ENCODE assay signal across 10 cellular contexts in the genomic region with DNA sequence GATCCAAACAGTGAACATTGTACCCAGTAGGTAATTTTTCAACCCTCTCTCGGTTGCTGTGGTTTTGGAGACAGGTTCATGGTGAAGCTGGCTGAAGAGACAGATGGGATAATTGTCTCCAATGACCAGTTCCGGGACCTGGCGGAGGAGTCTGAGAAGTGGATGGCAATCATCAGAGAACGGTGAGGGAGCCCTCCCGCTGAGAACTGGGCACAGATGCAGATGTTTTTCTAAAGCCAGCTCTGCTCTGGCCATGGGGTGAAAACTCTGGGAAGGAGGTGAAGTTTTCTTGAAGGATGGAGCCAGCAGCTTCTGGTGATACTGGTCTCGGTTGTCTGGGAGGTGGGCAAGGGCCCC. TPM values are rescaled to one million over a fixed set of nuclear protein-coding genes. Genes with fewer than 3 reads are reported as not detected.
DNase-seq lines count a peak whose midpoint lies in the region; ATAC-seq and TF ChIP-seq lines count a peak whose summit lies in the region.
"Had no signal": no experiment of that assay in that cellular context is flagged by ENCODE, and none has a peak within 500 bp of the region (broad histone marks: within the 10 kb centered on the region; RNA-seq: fewer than 3 reads in every experiment).

No MANE protein-coding gene starts in this region.

- POLR2A ChIA-PET in activated B cell treated with CpG ODN at 0.5 μM for 24 hours (lab: Charles Lee), result interaction anchor here (0.6 to 4.2 kb wide), 10 partner anchors 68 to 898 kb away, joined by 3 to 44 read pairs (median 4); a partner anchor contains a TSS

- H3K4me1 ChIP-seq in lower lobe of right lung, result peaks cover 71% of the 10 kb centered on the region

- H3K9me3 ChIP-seq in lower lobe of right lung, result no peaks in the 10 kb centered on the region

- no peaks in the 10 kb centered on the region for H3K27me3 Mint-ChIP-seq in activated T-cell treated with anti-CD3 and anti-CD28 coated beads, Interleukin-2, amount 50 U/mL, for 72 hours (ENCODE audit: low read depth)
- H3K27me3 Mint-ChIP-seq in activated B cell treated with CpG ODN at 0.5 μM for 24 hours, result no peaks in the 10 kb centered on the region
- H3K27me3 Mint-ChIP-seq: memory B cell had no signal

- H3K27ac Mint-ChIP-seq in activated T-cell treated with anti-CD3 and anti-CD28 coated beads, Interleukin-2, amount 50 U/mL, for 72 hours, result peak overlapping the region; percentile 59
- peak overlapping the region; percentile 41 for H3K27ac Mint-ChIP-seq in activated B cell treated with CpG ODN at 0.5 μM for 24 hours

- no peak overlapping the region for H3K4me3 Mint-ChIP-seq in activated T-cell treated with anti-CD3 and anti-CD28 coated beads, Interleukin-2, amount 50 U/mL, for 72 hours
- no peak overlapping the region for H3K4me3 Mint-ChIP-seq in activated B cell treated with CpG ODN at 0.5 μM for 24 hours

- DNase-seq in activated T-cell treated with anti-CD3 and anti-CD28 coated beads, Interleukin-2, amount 50 U/mL, for 72 hours, result no peak
- no peak for DNase-seq in activated T-cell treated with anti-CD3 and anti-CD28 coated beads, Interleukin-2, amount 50 U/mL, for 1 hour
- DNase-seq in activated B cell treated with CpG ODN at 0.5 μM for 24 hours, result no peak
- DNase-seq in lower lobe of right lung, result no peak
- DNase-seq in substantia nigra (lab: John Stamatoyannopoulos, UW), result no peak
- DNase-seq in C1 segment of cervical spinal cord (lab: John Stamatoyannopoulos, UW), result no peak

- H3K27ac ChIP-seq in lower lobe of right lung, result peak overlapping the region; percentile 70
- peak overlapping the region; percentile 40 for H3K27ac ChIP-seq in substantia nigra (ENCODE audit: low read depth, low read length, poor library complexity, severe bottlenecking)
- H3K27ac ChIP-seq: hepatocyte had no signal

- no peak for ATAC-seq in activated T-cell treated with anti-CD3 and anti-CD28 coated beads, Interleukin-2, amount 50 U/mL, for 72 hours (replicated peaks in 1 of 2)
- ATAC-seq in activated B cell treated with CpG ODN at 0.5 μM for 24 hours (ENCODE audit: low read depth) (no peak), lower lobe of right lung (no peak), HG03521 (IDR thresholded peaks at IDR 0.05; ENCODE audit: unreplicated experiment) (no peak), GM19463 (IDR thresholded peaks at IDR 0.05; ENCODE audit: unreplicated experiment) (no peak)

- H3K4me1 Mint-ChIP-seq in activated T-cell treated with anti-CD3 and anti-CD28 coated beads, Interleukin-2, amount 50 U/mL, for 72 hours (ENCODE audit: low read depth), result peaks cover 50% of the 10 kb centered on the region
- peaks cover 72% of the 10 kb centered on the region for H3K4me1 Mint-ChIP-seq in activated B cell treated with CpG ODN at 0.5 μM for 24 hours

- peaks cover 8 to 29% of the 10 kb centered on the region in 2 donors for H3K36me3 Mint-ChIP-seq in activated T-cell treated with anti-CD3 and anti-CD28 coated beads, Interleukin-2, amount 50 U/mL, for 72 hours (ENCODE audit: insufficient read depth in 2 of 2)
- H3K36me3 Mint-ChIP-seq in activated B cell treated with CpG ODN at 0.5 μM for 24 hours (ENCODE audit: low read depth), result peaks cover 90% of the 10 kb centered on the region

- no peak overlapping the region for H3K4me3 ChIP-seq in lower lobe of right lung
- H3K4me3 ChIP-seq: hepatocyte had no signal

- H3K27me3 ChIP-seq in lower lobe of right lung (ENCODE audit: low read depth), result no peaks in the 10 kb centered on the region
- H3K27me3 ChIP-seq: hepatocyte had no signal

- intact Hi-C loops in activated B cell treated with CpG ODN at 0.5 μM for 24 hours (cut with micrococcal nuclease), result loop anchor here (1.0 kb wide), 3 partner anchors 71 to 193 kb away; no protein-coding TSS in a partner anchor
- intact Hi-C loops in lower lobe of right lung (cut with DNase I), result loop anchor here (5.0 kb wide), 1 partner anchor 109 kb away; no protein-coding TSS in a partner anchor

- peaks cover 88% of the 10 kb centered on the region for H3K36me3 ChIP-seq in lower lobe of right lung

- no peak for TF ChIP-seq CTCF in activated B cell treated with CpG ODN at 0.5 μM for 24 hours (IDR thresholded peaks at IDR 0.05)
- no peak for TF ChIP-seq CTCF in lower lobe of right lung (IDR thresholded peaks at IDR 0.05)

- CTCF ChIA-PET in activated B cell treated with CpG ODN at 0.5 μM for 24 hours (lab: Charles Lee), result interaction anchor here (0.7 to 9.3 kb wide), 9 partner anchors 12 to 330 kb away, joined by 3 to 353 read pairs (median 4); a partner anchor contains a TSS

- H3K9me3 Mint-ChIP-seq in activated T-cell treated with anti-CD3 and anti-CD28 coated beads, Interleukin-2, amount 50 U/mL, for 72 hours, result no peaks in the 10 kb centered on the region
- H3K9me3 Mint-ChIP-seq in activated B cell treated with CpG ODN at 0.5 μM for 24 hours, result no peaks in the 10 kb centered on the region
- H3K9me3 Mint-ChIP-seq: memory B cell had no signal

RNA-seq across cellular contexts. Expression of a gene that starts 6.2 kb away (rescaled TPM):
- 100 to 1,000 TPM; 114 to 126 TPM for total RNA-seq in activated T-cell treated with anti-CD3 and anti-CD28 coated beads, Interleukin-2, amount 50 U/mL, for 72 hours
- total RNA-seq in activated B cell treated with CpG ODN at 0.5 μM for 24 hours (121 and 130 TPM in 2 replicates), lower lobe of right lung (61.4 TPM)

RNA-seq across cellular contexts. Expression of a gene that starts 6.5 kb away (rescaled TPM):
- total RNA-seq in activated T-cell treated with anti-CD3 and anti-CD28 coated beads, Interleukin-2, amount 50 U/mL, for 72 hours, result 10 to 100 TPM; 15.7 to 30.7 TPM
- 56.0 and 61.1 TPM in 2 replicates for total RNA-seq in activated B cell treated with CpG ODN at 0.5 μM for 24 hours
- 2.3 TPM for total RNA-seq in lower lobe of right lung

RNA-seq across cellular contexts. Expression of a gene that starts 6.6 kb away (rescaled TPM):
- total RNA-seq in activated T-cell treated with anti-CD3 and anti-CD28 coated beads, Interleukin-2, amount 50 U/mL, for 72 hours, result 10 to 100 TPM; 38.5 to 44.8 TPM
- total RNA-seq in activated B cell treated with CpG ODN at 0.5 μM for 24 hours (70.6 and 80.0 TPM in 2 replicates), lower lobe of right lung (61.6 TPM)

RNA-seq across cellular contexts. Expression of a gene that starts 37.2 kb away (rescaled TPM):
- total RNA-seq in activated T-cell treated with anti-CD3 and anti-CD28 coated beads, Interleukin-2, amount 50 U/mL, for 72 hours, result under 1 TPM; 0.09 to 0.14 TPM
- total RNA-seq in activated B cell treated with CpG ODN at 0.5 μM for 24 hours (0.02 and 0.04 TPM in 2 replicates), lower lobe of right lung (17.9 TPM)
